17 cellular contexts compared by ENCODE assay signal in the genomic region with DNA sequence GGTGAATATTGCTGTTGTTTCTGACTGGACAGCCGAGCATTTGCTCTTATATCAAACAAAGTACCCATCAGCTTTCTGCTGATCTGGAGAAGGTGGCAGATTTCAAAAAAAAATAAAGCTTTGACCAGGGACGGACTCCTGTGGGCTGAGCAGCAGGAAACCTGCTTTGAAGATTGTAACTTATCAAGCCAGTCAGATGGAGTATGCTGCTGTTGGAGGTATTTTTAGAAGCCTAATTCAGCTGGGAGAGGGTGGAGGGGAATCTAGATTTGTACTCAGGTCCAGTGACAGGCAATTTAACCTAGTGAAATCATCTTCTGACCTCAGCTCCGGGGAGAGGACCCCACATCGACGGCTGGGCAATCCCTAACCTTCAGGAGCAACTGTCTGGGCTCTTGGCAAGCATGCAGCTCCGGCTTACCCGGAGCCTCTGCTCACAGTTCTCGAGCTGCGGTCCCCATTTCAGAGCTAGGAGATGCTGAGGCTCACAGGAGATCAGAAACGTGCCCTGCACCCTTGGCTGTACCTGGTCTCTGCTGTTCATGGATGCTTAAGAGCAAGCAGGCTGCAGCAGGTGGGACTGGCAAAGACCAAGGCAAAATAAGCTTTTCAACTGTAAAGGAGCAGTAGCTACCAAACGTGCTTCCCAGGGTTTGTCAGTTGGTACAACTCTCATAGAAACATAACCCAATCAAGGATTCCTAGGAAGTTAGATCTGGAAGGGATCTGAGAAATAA.
DNase-seq lines count a peak whose midpoint lies in the region; ATAC-seq, FAIRE-seq and TF ChIP-seq lines count a peak whose summit lies in the region.
"Had no signal": no experiment of that assay in that cellular context is flagged by ENCODE, and none has a peak within 500 bp of the region (broad histone marks: within the 10 kb centered on the region; RNA-seq: fewer than 3 reads in every experiment).

No MANE protein-coding gene starts in this region.

- H3K36me3 ChIP-seq in left ventricle myocardium inferior = no peaks in the 10 kb centered on the region
- H3K36me3 ChIP-seq in heart left ventricle = no peaks in the 10 kb centered on the region
- no peaks in the 10 kb centered on the region for H3K36me3 ChIP-seq in bronchial epithelial cell (ENCODE audit: control insufficient read depth, insufficient read depth, low read length)
- H3K36me3 ChIP-seq in neural progenitor cell = no peaks in the 10 kb centered on the region
- H3K36me3 ChIP-seq: BE2C, HAP-1 had no signal

- no peaks in the 10 kb centered on the region for H3K23me2 ChIP-seq in H9 (ENCODE audit: insufficient read length, low read depth, low read length, poor library complexity, severe bottlenecking)

- peaks cover 17% of the 10 kb centered on the region for H3K27me3 ChIP-seq in left ventricle myocardium inferior (ENCODE audit: low read depth)
- H3K27me3 ChIP-seq in heart left ventricle = peaks cover 0 to 10% (median 0%) of the 10 kb centered on the region in 9 donors
- no peaks in the 10 kb centered on the region for H3K27me3 ChIP-seq in H9 (ENCODE audit: insufficient read depth, low read length)
- no peaks in the 10 kb centered on the region for H3K27me3 ChIP-seq in bronchial epithelial cell (ENCODE audit: control insufficient read depth, insufficient read depth, low read length)
- no peaks in the 10 kb centered on the region for H3K27me3 ChIP-seq in neural progenitor cell

- H3K4me1 Mint-ChIP-seq in H9 = peaks cover 32 to 33% of the 10 kb centered on the region in 2 experiments
- H3K4me1 Mint-ChIP-seq in neural progenitor cell = peaks cover 34% of the 10 kb centered on the region

- H3F3A ChIP-seq in neural progenitor cell (ENCODE audit: low read depth) = no peaks in the 10 kb centered on the region

- H3T11ph ChIP-seq in H9 (ENCODE audit: low read length) = no peak overlapping the region

- peak overlapping the region; percentile 42; the same call in 1 of the 2 replicates for H3K4ac ChIP-seq in H9 (ENCODE audit: low read depth, low read length)

- H3K18ac ChIP-seq in H9 (ENCODE audit: insufficient read length, low read depth, low read length) = no peak overlapping the region

- H4K5ac ChIP-seq in H9 (ENCODE audit: insufficient read length, low read depth, low read length) = no peak overlapping the region

- H3K56ac ChIP-seq in H9 (ENCODE audit: insufficient read length, low read depth, low read length) = no peak overlapping the region

- H2BK20ac ChIP-seq in H9 (ENCODE audit: low read depth, low read length, poor library complexity, severe bottlenecking) = peak overlapping the region; percentile 49

- H2AFZ ChIP-seq in H9 (ENCODE audit: low read length) (peak overlapping the region; percentile 42), neural progenitor cell (replicated peaks) (peak overlapping the region; percentile 89)
- H2AFZ ChIP-seq: GM23248 had no signal

- TF ChIP-seq POLR2A in heart left ventricle (IDR thresholded peaks at IDR 0.05) = no peak

- no peak overlapping the region for H4K91ac ChIP-seq in H9 (ENCODE audit: insufficient read length, low read depth, low read length)

- H3K4me3 Mint-ChIP-seq in H9 = no peak overlapping the region; a peak in 1 of 5 replicates
- H3K4me3 Mint-ChIP-seq in neural progenitor cell = no peak overlapping the region
- H3K4me3 Mint-ChIP-seq: CD8-positive, alpha-beta memory T cell had no signal

- H3K36me3 Mint-ChIP-seq in H9 (ENCODE audit: insufficient read depth in 1 of 3, low read depth in 3 of 3) = peaks cover 5 to 12% (median 7%) of the 10 kb centered on the region in 3 experiments; a peak in 6 of 7 replicates
- no peaks in the 10 kb centered on the region for H3K36me3 Mint-ChIP-seq in neural progenitor cell

- H3K79me1 ChIP-seq in H9 (ENCODE audit: insufficient read depth, low read depth, low read length, poor library complexity, severe bottlenecking) = no peaks in the 10 kb centered on the region

- H2BK5ac ChIP-seq in H9 (ENCODE audit: insufficient read length, low read length) = no peak overlapping the region

- H3K79me2 ChIP-seq in H9 (ENCODE audit: insufficient read depth, low read length) (no peaks in the 10 kb centered on the region), neural progenitor cell (ENCODE audit: low read depth) (no peaks in the 10 kb centered on the region)

- peak; percentile 62 for FAIRE-seq in bronchial epithelial cell (lab: Jason Lieb, UNC)
- FAIRE-seq: A204.1, HepG2, HTR-8/SVneo had no signal

- H3K9ac ChIP-seq in H9 (ENCODE audit: extremely low read depth, insufficient read length, low read length) (no peak overlapping the region), neural progenitor cell (no peak overlapping the region)
- H3K9ac ChIP-seq: GM23248 had no signal

- peaks cover 10% of the 10 kb centered on the region for H3K9me3 ChIP-seq in left ventricle myocardium inferior (replicated peaks)
- H3K9me3 ChIP-seq in heart left ventricle = peaks cover 0 to 4% (median 0%) of the 10 kb centered on the region in 12 donors
- H3K9me3 ChIP-seq in H9 (ENCODE audit: control insufficient read depth, low read depth, low read length) = no peaks in the 10 kb centered on the region
- no peaks in the 10 kb centered on the region for H3K9me3 ChIP-seq in neural progenitor cell (ENCODE audit: low read depth)
- H3K9me3 ChIP-seq: BE2C, Caco-2, HAP-1 had no signal

- H4K20me1 ChIP-seq in H9 (ENCODE audit: control insufficient read depth, insufficient read depth, insufficient read length) (no peaks in the 10 kb centered on the region), neural progenitor cell (ENCODE audit: low read depth) (no peaks in the 10 kb centered on the region)

- no peak for DNase-seq in left ventricle myocardium inferior
- no peak for DNase-seq in heart left ventricle
- DNase-seq in H9 = no peak
- DNase-seq in bronchial epithelial cell (ENCODE audit: low read depth) = no peak
- DNase-seq in neural progenitor cell (ENCODE audit: low spot score) = no peak
- no peak for DNase-seq in A172 (ENCODE audit: low spot score)
- no peak for DNase-seq in NCI-H1105 treated with DMSO at 0.1 percent for 48 hours (lab: John Stamatoyannopoulos, UW)
- DNase-seq: BE2C; Caco-2; CD8-positive, alpha-beta memory T cell; DMS53; GM23248 had no signal

- no peak overlapping the region for H3K23ac ChIP-seq in H9 (ENCODE audit: insufficient read length, low read depth, low read length)

- H3K27me3 Mint-ChIP-seq in H9 (ENCODE audit: low read depth) = peaks cover 5% of the 10 kb centered on the region; the same call in 1 of the 2 replicates
- H3K27me3 Mint-ChIP-seq in neural progenitor cell (ENCODE audit: insufficient read depth, low read depth) = peaks cover 8% of the 10 kb centered on the region

- intact Hi-C loops in left ventricle myocardium inferior (cut with micrococcal nuclease) (no loop called here), heart left ventricle (cut with DNase I) (no loop called here)

- H3K4me1 ChIP-seq in left ventricle myocardium inferior (peaks cover 5% of the 10 kb centered on the region), heart left ventricle (peaks cover 0 to 8% (median 0%) of the 10 kb centered on the region in 12 donors), H9 (ENCODE audit: insufficient read depth, low read length) (peaks cover 15% of the 10 kb centered on the region), neural progenitor cell (peaks cover 29% of the 10 kb centered on the region)
- H3K4me1 ChIP-seq: BE2C, Caco-2, HAP-1 had no signal

- H3K27ac ChIP-seq in left ventricle myocardium inferior (replicated peaks) (no peak overlapping the region), heart left ventricle (no peak overlapping the region), H9 (ENCODE audit: insufficient read length, low read depth, low read length) (no peak overlapping the region), neural progenitor cell (no peak overlapping the region)
- H3K27ac ChIP-seq: GM23248 had no signal

- no peak overlapping the region for H2AK5ac ChIP-seq in H9 (ENCODE audit: insufficient read length, low read length)

- ATAC-seq in heart left ventricle (no peak), GM21717 (IDR thresholded peaks at IDR 0.05; ENCODE audit: unreplicated experiment) (no peak)
- ATAC-seq: HepG2 had no signal

- H3K4me3 ChIP-seq in left ventricle myocardium inferior (peak overlapping the region; percentile 38), heart left ventricle (peak overlapping the region in 3 of 12 donors; percentile 4 to 22 (median 6)), bronchial epithelial cell (ENCODE audit: low read depth, low read length) (no peak overlapping the region), neural progenitor cell (no peak overlapping the region)
- H3K4me3 ChIP-seq: GM23248, HAP-1 had no signal

- no peak for TF ChIP-seq CTCF in left ventricle myocardium inferior (IDR thresholded peaks at IDR 0.05; ENCODE audit: borderline replicate concordance)
- no peak for TF ChIP-seq CTCF in heart left ventricle (IDR thresholded peaks at IDR 0.05)
- no peak for TF ChIP-seq CTCF in H9 (conservative IDR thresholded peaks at IDR 0.05)
- no peak for TF ChIP-seq CTCF in bronchial epithelial cell (IDR thresholded peaks at IDR 0.05; ENCODE audit: insufficient read depth, low read length, severe bottlenecking)
- no peak for TF ChIP-seq CTCF in neural progenitor cell (IDR thresholded peaks at IDR 0.05)

- no peak overlapping the region for H3K27ac Mint-ChIP-seq in H9
- H3K27ac Mint-ChIP-seq in neural progenitor cell = peak overlapping the region; percentile 5
- H3K27ac Mint-ChIP-seq: CD8-positive, alpha-beta memory T cell had no signal

- no peak overlapping the region for H2BK120ac ChIP-seq in H9 (ENCODE audit: low read depth, low read length, poor library complexity, severe bottlenecking)

- H2BK15ac ChIP-seq in H9 (ENCODE audit: low read depth, low read length) = no peak overlapping the region

- H3K9me3 Mint-ChIP-seq in H9 = peaks cover 15 to 18% of the 10 kb centered on the region in 2 experiments
- peaks cover 7% of the 10 kb centered on the region for H3K9me3 Mint-ChIP-seq in neural progenitor cell

- no peak overlapping the region for H3K4me2 ChIP-seq in H9 (ENCODE audit: insufficient read depth, insufficient read length, low read length)
- H3K4me2 ChIP-seq in neural progenitor cell = peak overlapping the region; percentile 18

- H3K14ac ChIP-seq in H9 (ENCODE audit: insufficient read depth, low read length) = peak overlapping the region; percentile 73

- peak overlapping the region; percentile 45 for H2BK12ac ChIP-seq in H9 (ENCODE audit: insufficient read length, low read depth, low read length)

- 7 to 30% (median 20%) methylated on average over 5 to 11 of the region's 11 CpGs for WGBS in heart left ventricle, 4 donors
- WGBS in H9 (ENCODE audit: extremely low coverage, insufficient read length, low lambda C conversion rate) = no CpG with 5 or more reads among the region's 11 CpGs

- H4K8ac ChIP-seq in H9 (replicated peaks; ENCODE audit: insufficient read length, low read depth, low read length) = no peak overlapping the region
